21 cellular contexts compared by ENCODE assay signal in the genomic region with DNA sequence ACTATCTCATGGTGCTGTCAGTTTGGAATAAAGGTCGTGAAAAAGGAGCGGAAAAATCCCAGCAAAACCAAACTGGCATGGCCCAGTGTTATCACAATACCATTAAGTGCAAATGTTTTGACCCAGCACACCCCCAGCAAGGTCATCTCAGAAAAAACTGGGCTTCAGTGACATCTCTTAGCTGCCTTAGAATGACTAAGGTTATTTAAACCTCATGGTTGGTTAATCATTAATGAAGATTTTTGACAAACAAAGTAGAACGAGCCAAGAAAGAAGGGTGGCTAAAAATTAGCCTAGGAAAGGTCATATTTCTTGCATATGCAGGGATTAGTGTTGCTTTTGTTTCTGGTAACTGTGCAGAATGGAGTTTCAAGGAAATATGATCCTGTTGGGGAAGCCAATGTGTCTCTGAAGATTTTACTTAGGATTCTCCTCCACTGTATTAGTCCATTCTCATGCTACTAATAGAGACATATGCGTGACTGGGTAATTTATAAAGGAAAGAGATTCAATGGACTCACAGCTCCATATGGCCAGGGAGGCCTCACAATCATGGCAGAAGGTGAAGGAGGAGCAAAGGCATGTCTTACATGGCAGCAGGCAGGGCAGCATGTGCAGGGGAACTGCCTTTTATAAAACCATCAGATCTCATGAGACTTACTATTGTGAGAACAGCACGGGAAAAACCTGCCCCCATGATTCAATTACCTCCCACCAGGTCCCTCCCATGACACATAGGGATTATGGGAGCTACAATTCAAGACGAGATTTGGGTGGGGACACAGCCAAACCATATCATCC.
A peak's percentile ranks its signal among the peaks of the same experiment; 100 is the strongest.
DNase-seq lines count a peak whose midpoint lies in the region; FAIRE-seq and TF ChIP-seq lines count a peak whose summit lies in the region.
"Had no signal": no experiment of that assay in that cellular context is flagged by ENCODE, and none has a peak within 500 bp of the region (broad histone marks: within the 10 kb centered on the region; RNA-seq: fewer than 3 reads in every experiment).

No MANE protein-coding gene starts in this region.

- peak overlapping the region; percentile 93 for H3K27ac Mint-ChIP-seq in progenitor cell of endocrine pancreas
- H3K27ac Mint-ChIP-seq: activated CD8-positive, alpha-beta T cell treated with anti-CD3 and anti-CD28 coated beads, Interleukin-2, amount 10 ng/mL, durations not matched to agents 7 days and 5 days had no signal

- no peak overlapping the region for H3K4me3 Mint-ChIP-seq in progenitor cell of endocrine pancreas (ENCODE audit: low read depth)
- H3K4me3 Mint-ChIP-seq: activated CD8-positive, alpha-beta T cell treated with anti-CD3 and anti-CD28 coated beads, Interleukin-2, amount 10 ng/mL, durations not matched to agents 7 days and 5 days had no signal

- H3K4me1 Mint-ChIP-seq in progenitor cell of endocrine pancreas (ENCODE audit: low read depth) = peaks cover 24% of the 10 kb centered on the region

- peak; percentile 98 for FAIRE-seq in islet of Langerhans (lab: Jason Lieb, UNC)
- FAIRE-seq: D721Med had no signal

- peaks cover 33% of the 10 kb centered on the region for H3K36me3 Mint-ChIP-seq in progenitor cell of endocrine pancreas (ENCODE audit: insufficient read depth)

- peak overlapping the region; percentile 13 for H3K4me2 ChIP-seq in Karpas-422 (ENCODE audit: low read depth, low read length, poor library complexity, severe bottlenecking)

- no peak overlapping the region for H3K9ac ChIP-seq in Karpas-422 (ENCODE audit: low read length)
- H3K9ac ChIP-seq: parathyroid adenoma had no signal

- no peaks in the 10 kb centered on the region for H3K9me2 ChIP-seq in Karpas-422 (replicated peaks; ENCODE audit: insufficient read depth, low read length)

- H2AFZ ChIP-seq in Karpas-422 (ENCODE audit: low read length) = no peak overlapping the region
- H2AFZ ChIP-seq: parathyroid adenoma had no signal

- DNase-seq in DMS53 treated with DMSO at 0.1 percent for 48 hours (lab: John Stamatoyannopoulos, UW; ENCODE audit: unreplicated experiment) (peak; percentile 92), Karpas-422 (no peak), progenitor cell of endocrine pancreas (ENCODE audit: low spot score, unreplicated experiment) (no peak), GDM1 (lab: John Stamatoyannopoulos, UW) (no peak), KG1 (lab: John Stamatoyannopoulos, UW) (no peak), right atrium auricular region (ENCODE audit: low spot score) (no peak)
- no peak for DNase-seq in stimulated activated CD8-positive, alpha-beta memory T cell treated with anti-CD3 and anti-CD28 coated beads, Interleukin-4, amount 100 ng/mL, for 48 hours
- DNase-seq: activated CD8-positive, alpha-beta T cell treated with anti-CD3 and anti-CD28 coated beads, Interleukin-2, amount 10 ng/mL, durations not matched to agents 7 days and 5 days; AML-193; amygdala; NCI-H1694; NCI-H524 treated with DMSO at 0.1 percent for 48 hours; OCI-M1; stimulated activated CD4-positive, alpha-beta T cell treated with anti-CD3 and anti-CD28 coated beads, Interleukin-12 subunit alpha, Interleukin-12 subunit beta, amount 100 ng/mL, for 4 hours; stimulated activated naive CD4-positive, alpha-beta T cell treated with Interleukin-2 at 50 U/mL for 16 hours; uterus; WERI-Rb-1 had no signal

- H3K27me3 ChIP-seq in Karpas-422 (ENCODE audit: low read length) (0 out of 2 replicates have a peak, but pooled peaks cover 3% of the 10 kb centered on the region), right atrium auricular region (no peaks in the 10 kb centered on the region)
- H3K27me3 ChIP-seq: gastroesophageal sphincter, uterus had no signal

- no peaks in the 10 kb centered on the region for H3K79me2 ChIP-seq in Karpas-422 (ENCODE audit: low read length)
- H3K79me2 ChIP-seq: parathyroid adenoma had no signal

- peaks cover 19% of the 10 kb centered on the region for H3K9me3 Mint-ChIP-seq in progenitor cell of endocrine pancreas (ENCODE audit: low read depth)

- TF ChIP-seq CTCF in progenitor cell of endocrine pancreas (IDR thresholded peaks at IDR 0.05; ENCODE audit: unreplicated experiment) (no peak), right atrium auricular region (IDR thresholded peaks at IDR 0.05) (no peak)

- H3K27ac ChIP-seq in Karpas-422 (ENCODE audit: low read length) (no peak overlapping the region), right atrium auricular region (no peak overlapping the region)
- H3K27ac ChIP-seq: gastroesophageal sphincter, parathyroid adenoma, uterus, WERI-Rb-1 had no signal

- peaks cover 11% of the 10 kb centered on the region for H3K4me1 ChIP-seq in Karpas-422 (ENCODE audit: low read length)
- no peaks in the 10 kb centered on the region for H3K4me1 ChIP-seq in right atrium auricular region
- H3K4me1 ChIP-seq: gastroesophageal sphincter, parathyroid adenoma, uterus had no signal

- H3K4me3 ChIP-seq in Karpas-422 (ENCODE audit: low read length) (no peak overlapping the region), right atrium auricular region (no peak overlapping the region)
- H3K4me3 ChIP-seq: gastroesophageal sphincter, uterus had no signal

- no peaks in the 10 kb centered on the region for H3K36me3 ChIP-seq in Karpas-422 (ENCODE audit: insufficient read depth, low read length)
- no peaks in the 10 kb centered on the region for H3K36me3 ChIP-seq in right atrium auricular region
- H3K36me3 ChIP-seq: gastroesophageal sphincter, uterus, WERI-Rb-1 had no signal

- H4K20me1 ChIP-seq in Karpas-422 (ENCODE audit: insufficient read depth, low read depth, low read length) = no peaks in the 10 kb centered on the region

- no peaks in the 10 kb centered on the region for H3K27me3 Mint-ChIP-seq in progenitor cell of endocrine pancreas

- H3K9me3 ChIP-seq in Karpas-422 (ENCODE audit: low read length) = no peaks in the 10 kb centered on the region
- no peaks in the 10 kb centered on the region for H3K9me3 ChIP-seq in right atrium auricular region
- H3K9me3 ChIP-seq: gastroesophageal sphincter, uterus had no signal
